ENCODE assay signal across 1 cellular context in the genomic region with DNA sequence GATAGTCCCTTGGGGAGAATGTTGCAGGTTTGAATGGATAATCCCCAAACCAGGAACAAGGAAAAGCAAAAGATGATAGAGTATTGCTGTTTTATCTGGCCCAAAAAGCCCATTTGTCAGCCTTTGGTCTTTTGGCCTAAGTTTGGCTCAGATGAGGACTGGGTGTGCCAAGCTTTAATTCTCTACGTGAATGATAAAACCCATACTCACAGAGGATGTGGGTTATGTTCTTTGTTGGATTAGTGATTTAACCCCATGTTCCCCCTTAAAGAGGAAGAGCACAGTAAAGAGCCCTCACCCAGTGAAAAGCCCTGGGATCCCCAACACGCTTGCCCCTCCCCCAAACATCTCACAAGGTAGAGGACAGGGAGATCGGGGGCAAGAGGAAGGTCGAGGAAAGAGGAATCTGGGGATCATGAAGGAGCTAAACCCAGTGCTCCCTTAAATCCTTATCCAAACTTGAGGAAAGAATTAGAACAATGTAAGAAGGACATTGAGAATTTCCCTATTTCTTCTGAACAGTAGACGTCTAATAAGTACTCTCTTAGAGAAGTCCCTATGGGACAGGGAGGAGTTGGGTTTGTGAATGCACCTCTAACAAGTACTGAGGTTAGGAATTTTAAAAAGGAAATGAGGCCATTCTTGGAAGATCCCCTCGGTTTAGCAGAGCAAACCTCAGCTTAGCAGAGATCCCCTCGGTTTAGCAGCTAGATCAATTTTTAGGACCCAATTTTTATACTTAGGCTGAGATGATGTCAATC.
TF ChIP-seq lines count a peak whose summit lies in the region.

No MANE protein-coding gene starts in this region.

TF ChIP-seq in K562, 482 proteins besides CTCF, POLR2A, EP300 and RAD21 (continued from another document):
- TF ChIP-seq, protein P1, sequence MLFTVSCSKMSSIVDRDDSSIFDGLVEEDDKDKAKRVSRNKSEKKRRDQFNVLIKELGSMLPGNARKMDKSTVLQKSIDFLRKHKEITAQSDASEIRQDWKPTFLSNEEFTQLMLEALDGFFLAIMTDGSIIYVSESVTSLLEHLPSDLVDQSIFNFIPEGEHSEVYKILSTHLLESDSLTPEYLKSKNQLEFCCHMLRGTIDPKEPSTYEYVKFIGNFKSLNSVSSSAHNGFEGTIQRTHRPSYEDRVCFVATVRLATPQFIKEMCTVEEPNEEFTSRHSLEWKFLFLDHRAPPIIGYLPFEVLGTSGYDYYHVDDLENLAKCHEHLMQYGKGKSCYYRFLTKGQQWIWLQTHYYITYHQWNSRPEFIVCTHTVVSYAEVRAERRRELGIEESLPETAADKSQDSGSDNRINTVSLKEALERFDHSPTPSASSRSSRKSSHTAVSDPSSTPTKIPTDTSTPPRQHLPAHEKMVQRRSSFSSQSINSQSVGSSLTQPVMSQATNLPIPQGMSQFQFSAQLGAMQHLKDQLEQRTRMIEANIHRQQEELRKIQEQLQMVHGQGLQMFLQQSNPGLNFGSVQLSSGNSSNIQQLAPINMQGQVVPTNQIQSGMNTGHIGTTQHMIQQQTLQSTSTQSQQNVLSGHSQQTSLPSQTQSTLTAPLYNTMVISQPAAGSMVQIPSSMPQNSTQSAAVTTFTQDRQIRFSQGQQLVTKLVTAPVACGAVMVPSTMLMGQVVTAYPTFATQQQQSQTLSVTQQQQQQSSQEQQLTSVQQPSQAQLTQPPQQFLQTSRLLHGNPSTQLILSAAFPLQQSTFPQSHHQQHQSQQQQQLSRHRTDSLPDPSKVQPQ (CRISPR knock-in tag; IDR thresholded peaks at IDR 0.05; ENCODE audit: borderline replicate concordance) = no peak
- TF ChIP-seq ERF (CRISPR knock-in tag; IDR thresholded peaks at IDR 0.05) = no peak
- no peak for TF ChIP-seq DPF2 (IDR thresholded peaks at IDR 0.05)
- TF ChIP-seq, protein P2, sequence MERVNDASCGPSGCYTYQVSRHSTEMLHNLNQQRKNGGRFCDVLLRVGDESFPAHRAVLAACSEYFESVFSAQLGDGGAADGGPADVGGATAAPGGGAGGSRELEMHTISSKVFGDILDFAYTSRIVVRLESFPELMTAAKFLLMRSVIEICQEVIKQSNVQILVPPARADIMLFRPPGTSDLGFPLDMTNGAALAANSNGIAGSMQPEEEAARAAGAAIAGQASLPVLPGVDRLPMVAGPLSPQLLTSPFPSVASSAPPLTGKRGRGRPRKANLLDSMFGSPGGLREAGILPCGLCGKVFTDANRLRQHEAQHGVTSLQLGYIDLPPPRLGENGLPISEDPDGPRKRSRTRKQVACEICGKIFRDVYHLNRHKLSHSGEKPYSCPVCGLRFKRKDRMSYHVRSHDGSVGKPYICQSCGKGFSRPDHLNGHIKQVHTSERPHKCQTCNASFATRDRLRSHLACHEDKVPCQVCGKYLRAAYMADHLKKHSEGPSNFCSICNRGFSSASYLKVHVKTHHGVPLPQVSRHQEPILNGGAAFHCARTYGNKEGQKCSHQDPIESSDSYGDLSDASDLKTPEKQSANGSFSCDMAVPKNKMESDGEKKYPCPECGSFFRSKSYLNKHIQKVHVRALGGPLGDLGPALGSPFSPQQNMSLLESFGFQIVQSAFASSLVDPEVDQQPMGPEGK (CRISPR knock-in tag; IDR thresholded peaks at IDR 0.05; ENCODE audit: borderline replicate concordance) = no peak
- no peak for TF ChIP-seq ZNF551 (CRISPR knock-in tag; IDR thresholded peaks at IDR 0.05)
- TF ChIP-seq CHD4 (IDR thresholded peaks at IDR 0.05; ENCODE audit: insufficient read depth, insufficient replicate concordance, low read depth, low read length, poor library complexity, severe bottlenecking) = no peak
- TF ChIP-seq, protein P3, sequence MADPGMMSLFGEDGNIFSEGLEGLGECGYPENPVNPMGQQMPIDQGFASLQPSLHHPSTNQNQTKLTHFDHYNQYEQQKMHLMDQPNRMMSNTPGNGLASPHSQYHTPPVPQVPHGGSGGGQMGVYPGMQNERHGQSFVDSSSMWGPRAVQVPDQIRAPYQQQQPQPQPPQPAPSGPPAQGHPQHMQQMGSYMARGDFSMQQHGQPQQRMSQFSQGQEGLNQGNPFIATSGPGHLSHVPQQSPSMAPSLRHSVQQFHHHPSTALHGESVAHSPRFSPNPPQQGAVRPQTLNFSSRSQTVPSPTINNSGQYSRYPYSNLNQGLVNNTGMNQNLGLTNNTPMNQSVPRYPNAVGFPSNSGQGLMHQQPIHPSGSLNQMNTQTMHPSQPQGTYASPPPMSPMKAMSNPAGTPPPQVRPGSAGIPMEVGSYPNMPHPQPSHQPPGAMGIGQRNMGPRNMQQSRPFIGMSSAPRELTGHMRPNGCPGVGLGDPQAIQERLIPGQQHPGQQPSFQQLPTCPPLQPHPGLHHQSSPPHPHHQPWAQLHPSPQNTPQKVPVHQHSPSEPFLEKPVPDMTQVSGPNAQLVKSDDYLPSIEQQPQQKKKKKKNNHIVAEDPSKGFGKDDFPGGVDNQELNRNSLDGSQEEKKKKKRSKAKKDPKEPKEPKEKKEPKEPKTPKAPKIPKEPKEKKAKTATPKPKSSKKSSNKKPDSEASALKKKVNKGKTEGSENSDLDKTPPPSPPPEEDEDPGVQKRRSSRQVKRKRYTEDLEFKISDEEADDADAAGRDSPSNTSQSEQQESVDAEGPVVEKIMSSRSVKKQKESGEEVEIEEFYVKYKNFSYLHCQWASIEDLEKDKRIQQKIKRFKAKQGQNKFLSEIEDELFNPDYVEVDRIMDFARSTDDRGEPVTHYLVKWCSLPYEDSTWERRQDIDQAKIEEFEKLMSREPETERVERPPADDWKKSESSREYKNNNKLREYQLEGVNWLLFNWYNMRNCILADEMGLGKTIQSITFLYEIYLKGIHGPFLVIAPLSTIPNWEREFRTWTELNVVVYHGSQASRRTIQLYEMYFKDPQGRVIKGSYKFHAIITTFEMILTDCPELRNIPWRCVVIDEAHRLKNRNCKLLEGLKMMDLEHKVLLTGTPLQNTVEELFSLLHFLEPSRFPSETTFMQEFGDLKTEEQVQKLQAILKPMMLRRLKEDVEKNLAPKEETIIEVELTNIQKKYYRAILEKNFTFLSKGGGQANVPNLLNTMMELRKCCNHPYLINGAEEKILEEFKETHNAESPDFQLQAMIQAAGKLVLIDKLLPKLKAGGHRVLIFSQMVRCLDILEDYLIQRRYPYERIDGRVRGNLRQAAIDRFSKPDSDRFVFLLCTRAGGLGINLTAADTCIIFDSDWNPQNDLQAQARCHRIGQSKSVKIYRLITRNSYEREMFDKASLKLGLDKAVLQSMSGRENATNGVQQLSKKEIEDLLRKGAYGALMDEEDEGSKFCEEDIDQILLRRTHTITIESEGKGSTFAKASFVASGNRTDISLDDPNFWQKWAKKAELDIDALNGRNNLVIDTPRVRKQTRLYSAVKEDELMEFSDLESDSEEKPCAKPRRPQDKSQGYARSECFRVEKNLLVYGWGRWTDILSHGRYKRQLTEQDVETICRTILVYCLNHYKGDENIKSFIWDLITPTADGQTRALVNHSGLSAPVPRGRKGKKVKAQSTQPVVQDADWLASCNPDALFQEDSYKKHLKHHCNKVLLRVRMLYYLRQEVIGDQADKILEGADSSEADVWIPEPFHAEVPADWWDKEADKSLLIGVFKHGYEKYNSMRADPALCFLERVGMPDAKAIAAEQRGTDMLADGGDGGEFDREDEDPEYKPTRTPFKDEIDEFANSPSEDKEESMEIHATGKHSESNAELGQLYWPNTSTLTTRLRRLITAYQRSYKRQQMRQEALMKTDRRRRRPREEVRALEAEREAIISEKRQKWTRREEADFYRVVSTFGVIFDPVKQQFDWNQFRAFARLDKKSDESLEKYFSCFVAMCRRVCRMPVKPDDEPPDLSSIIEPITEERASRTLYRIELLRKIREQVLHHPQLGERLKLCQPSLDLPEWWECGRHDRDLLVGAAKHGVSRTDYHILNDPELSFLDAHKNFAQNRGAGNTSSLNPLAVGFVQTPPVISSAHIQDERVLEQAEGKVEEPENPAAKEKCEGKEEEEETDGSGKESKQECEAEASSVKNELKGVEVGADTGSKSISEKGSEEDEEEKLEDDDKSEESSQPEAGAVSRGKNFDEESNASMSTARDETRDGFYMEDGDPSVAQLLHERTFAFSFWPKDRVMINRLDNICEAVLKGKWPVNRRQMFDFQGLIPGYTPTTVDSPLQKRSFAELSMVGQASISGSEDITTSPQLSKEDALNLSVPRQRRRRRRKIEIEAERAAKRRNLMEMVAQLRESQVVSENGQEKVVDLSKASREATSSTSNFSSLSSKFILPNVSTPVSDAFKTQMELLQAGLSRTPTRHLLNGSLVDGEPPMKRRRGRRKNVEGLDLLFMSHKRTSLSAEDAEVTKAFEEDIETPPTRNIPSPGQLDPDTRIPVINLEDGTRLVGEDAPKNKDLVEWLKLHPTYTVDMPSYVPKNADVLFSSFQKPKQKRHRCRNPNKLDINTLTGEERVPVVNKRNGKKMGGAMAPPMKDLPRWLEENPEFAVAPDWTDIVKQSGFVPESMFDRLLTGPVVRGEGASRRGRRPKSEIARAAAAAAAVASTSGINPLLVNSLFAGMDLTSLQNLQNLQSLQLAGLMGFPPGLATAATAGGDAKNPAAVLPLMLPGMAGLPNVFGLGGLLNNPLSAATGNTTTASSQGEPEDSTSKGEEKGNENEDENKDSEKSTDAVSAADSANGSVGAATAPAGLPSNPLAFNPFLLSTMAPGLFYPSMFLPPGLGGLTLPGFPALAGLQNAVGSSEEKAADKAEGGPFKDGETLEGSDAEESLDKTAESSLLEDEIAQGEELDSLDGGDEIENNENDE (IDR thresholded peaks at IDR 0.05; ENCODE audit: low read depth, low read length) = no peak
- TF ChIP-seq, protein P4, sequence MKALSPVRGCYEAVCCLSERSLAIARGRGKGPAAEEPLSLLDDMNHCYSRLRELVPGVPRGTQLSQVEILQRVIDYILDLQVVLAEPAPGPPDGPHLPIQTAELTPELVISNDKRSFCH (CRISPR knock-in tag; IDR thresholded peaks at IDR 0.05) = no peak
- TF ChIP-seq, protein P4 (tag; IDR thresholded peaks at IDR 0.05) = no peak
- TF ChIP-seq CHD2 (IDR thresholded peaks at IDR 0.05; ENCODE audit: low read depth, low read length) = no peak
- TF ChIP-seq ETV6 (IDR thresholded peaks at IDR 0.05; ENCODE audit: borderline replicate concordance in 1 of 2, low read depth in 2 of 2, low read length in 1 of 2) = no peak
- TF ChIP-seq ETV6 (CRISPR knock-in tag; IDR thresholded peaks at IDR 0.05; ENCODE audit: borderline replicate concordance) = no peak
- TF ChIP-seq, protein P5, sequence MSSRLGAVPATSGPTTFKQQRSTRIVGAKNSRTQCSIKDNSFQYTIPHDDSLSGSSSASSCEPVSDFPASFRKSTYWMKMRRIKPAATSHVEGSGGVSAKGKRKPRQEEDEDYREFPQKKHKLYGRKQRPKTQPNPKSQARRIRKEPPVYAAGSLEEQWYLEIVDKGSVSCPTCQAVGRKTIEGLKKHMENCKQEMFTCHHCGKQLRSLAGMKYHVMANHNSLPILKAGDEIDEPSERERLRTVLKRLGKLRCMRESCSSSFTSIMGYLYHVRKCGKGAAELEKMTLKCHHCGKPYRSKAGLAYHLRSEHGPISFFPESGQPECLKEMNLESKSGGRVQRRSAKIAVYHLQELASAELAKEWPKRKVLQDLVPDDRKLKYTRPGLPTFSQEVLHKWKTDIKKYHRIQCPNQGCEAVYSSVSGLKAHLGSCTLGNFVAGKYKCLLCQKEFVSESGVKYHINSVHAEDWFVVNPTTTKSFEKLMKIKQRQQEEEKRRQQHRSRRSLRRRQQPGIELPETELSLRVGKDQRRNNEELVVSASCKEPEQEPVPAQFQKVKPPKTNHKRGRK (tag; IDR thresholded peaks at IDR 0.05) = no peak
- no peak for TF ChIP-seq TCF3 (CRISPR knock-in tag; IDR thresholded peaks at IDR 0.05)
- TF ChIP-seq, protein P6, sequence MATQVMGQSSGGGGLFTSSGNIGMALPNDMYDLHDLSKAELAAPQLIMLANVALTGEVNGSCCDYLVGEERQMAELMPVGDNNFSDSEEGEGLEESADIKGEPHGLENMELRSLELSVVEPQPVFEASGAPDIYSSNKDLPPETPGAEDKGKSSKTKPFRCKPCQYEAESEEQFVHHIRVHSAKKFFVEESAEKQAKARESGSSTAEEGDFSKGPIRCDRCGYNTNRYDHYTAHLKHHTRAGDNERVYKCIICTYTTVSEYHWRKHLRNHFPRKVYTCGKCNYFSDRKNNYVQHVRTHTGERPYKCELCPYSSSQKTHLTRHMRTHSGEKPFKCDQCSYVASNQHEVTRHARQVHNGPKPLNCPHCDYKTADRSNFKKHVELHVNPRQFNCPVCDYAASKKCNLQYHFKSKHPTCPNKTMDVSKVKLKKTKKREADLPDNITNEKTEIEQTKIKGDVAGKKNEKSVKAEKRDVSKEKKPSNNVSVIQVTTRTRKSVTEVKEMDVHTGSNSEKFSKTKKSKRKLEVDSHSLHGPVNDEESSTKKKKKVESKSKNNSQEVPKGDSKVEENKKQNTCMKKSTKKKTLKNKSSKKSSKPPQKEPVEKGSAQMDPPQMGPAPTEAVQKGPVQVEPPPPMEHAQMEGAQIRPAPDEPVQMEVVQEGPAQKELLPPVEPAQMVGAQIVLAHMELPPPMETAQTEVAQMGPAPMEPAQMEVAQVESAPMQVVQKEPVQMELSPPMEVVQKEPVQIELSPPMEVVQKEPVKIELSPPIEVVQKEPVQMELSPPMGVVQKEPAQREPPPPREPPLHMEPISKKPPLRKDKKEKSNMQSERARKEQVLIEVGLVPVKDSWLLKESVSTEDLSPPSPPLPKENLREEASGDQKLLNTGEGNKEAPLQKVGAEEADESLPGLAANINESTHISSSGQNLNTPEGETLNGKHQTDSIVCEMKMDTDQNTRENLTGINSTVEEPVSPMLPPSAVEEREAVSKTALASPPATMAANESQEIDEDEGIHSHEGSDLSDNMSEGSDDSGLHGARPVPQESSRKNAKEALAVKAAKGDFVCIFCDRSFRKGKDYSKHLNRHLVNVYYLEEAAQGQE (CRISPR knock-in tag; IDR thresholded peaks at IDR 0.05; ENCODE audit: low read depth) = no peak
